In the genomic region with DNA sequence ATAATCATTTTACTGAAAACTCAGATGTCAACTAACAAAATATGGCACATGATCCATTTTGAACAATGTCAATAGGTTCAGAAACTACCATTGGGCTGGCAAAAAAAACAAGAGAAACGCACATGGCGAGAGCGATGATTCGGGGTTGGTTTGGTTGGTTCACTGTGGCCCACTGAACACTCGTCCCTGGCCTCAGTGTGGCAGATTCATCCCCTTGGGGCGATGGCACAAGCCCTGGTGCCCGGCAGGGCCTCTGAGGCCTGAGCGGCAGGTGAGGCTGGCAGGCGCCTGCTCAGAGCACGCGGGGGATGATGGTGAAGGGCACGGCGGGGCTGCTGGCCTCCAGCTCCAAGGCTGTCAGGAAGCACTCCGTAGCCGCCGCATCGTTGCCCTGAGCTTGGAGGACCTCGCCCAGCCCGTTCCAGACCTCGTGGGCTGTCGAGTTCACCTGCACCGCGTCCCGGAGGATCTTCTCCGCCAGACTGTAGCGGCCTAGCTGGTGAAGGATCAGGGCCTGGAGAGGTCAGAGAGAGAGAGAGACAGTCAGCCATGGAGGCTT, we compare ENCODE assay signal across 25 cellular contexts.
"Had no signal": no experiment of that assay in that cellular context is flagged by ENCODE, and none has a peak within 500 bp of the region (broad histone marks: within the 10 kb centered on the region; RNA-seq: fewer than 3 reads in every experiment).

No MANE protein-coding gene starts in this region.

- DNase-seq: activated CD4-positive, alpha-beta T cell treated with anti-CD3 and anti-CD28 coated beads, Interleukin-2, amount 10 ng/mL, durations not matched to agents 24 days and 14 days; activated CD4-positive, alpha-beta T cell treated with anti-CD3 and anti-CD28 coated beads, Interleukin-2, amount 50 U/mL, for 48 hours; activated CD4-positive, CD25-positive, alpha-beta regulatory T cell treated with anti-CD3 and anti-CD28 coated beads, Interleukin-2, amount 50 U/mL, for 72 hours; activated CD8-positive, alpha-beta memory T cell treated with anti-CD3 and anti-CD28 coated beads, Interleukin-2, amount 10 ng/mL, durations not matched to agents 7 days and 5 days; activated effector memory CD4-positive, alpha-beta T cell treated with Interleukin-2 at 50 U/mL for 16 hours; activated naive CD4-positive, alpha-beta T cell; activated T-cell treated with anti-CD3 and anti-CD28 coated beads, Interleukin-2, amount 50 U/mL, for 24 hours; body of pancreas; MG63; MV-4-11; NCI-H1092 treated with DMSO at 0.1 percent for 48 hours; NCI-H1417 treated with DMSO at 0.1 percent for 48 hours; NCI-H1694; NCI-H2029; NCI-H2107; NCI-H2171 treated with DMSO at 0.1 percent for 48 hours; NCI-H226; NCI-H510A; NCI-H526 treated with DMSO at 0.1 percent for 48 hours; NCI-H82; RPMI8226; SHP77 had no signal

- H3K4me3 ChIP-seq: ascending aorta, body of pancreas, MG63 had no signal

- FAIRE-seq: bronchial epithelial cell had no signal

- ATAC-seq: activated CD8-positive, alpha-beta memory T cell treated with anti-CD3 and anti-CD28 coated beads, Interleukin-2, amount 10 ng/mL, durations not matched to agents 7 days and 5 days; body of pancreas; WTC11 had no signal

- H3K36me3 ChIP-seq: MG63 had no signal

- H3K27me3 ChIP-seq: ascending aorta, body of pancreas, MG63 had no signal

- H3K9me3 ChIP-seq: ascending aorta, body of pancreas, MG63 had no signal

- H3K27ac ChIP-seq: ascending aorta, body of pancreas had no signal
